Comparison of ENCODE assay signal across 18 cellular contexts in genomic region chr3:4306860-4307259, GRCh38. TPM values are rescaled to one million over a fixed set of nuclear protein-coding genes. Genes with fewer than 3 reads are reported as not detected.
DNase-seq lines count a peak whose midpoint lies in the region; ATAC-seq, FAIRE-seq and TF ChIP-seq lines count a peak whose summit lies in the region.
"Had no signal": no experiment of that assay in that cellular context is flagged by ENCODE, and none has a peak within 500 bp of the region (broad histone marks: within the 10 kb centered on the region; RNA-seq: fewer than 3 reads in every experiment).

No MANE protein-coding gene starts in this region.

- no peak overlapping the region for H3K4me3 ChIP-seq in cardiac muscle cell
- no peak overlapping the region for H3K4me3 ChIP-seq in gastrocnemius medialis
- H3K4me3 ChIP-seq: ovary, PC-9 had no signal

- H3K4me1 ChIP-seq in cardiac muscle cell (ENCODE audit: low read depth) (peaks cover 29% of the 10 kb centered on the region), gastrocnemius medialis (peaks cover 41 to 43% of the 10 kb centered on the region in 2 donors)

- H3K9me3 ChIP-seq in cardiac muscle cell (ENCODE audit: low read depth) = no peaks in the 10 kb centered on the region
- H3K9me3 ChIP-seq in gastrocnemius medialis = no peaks in the 10 kb centered on the region
- H3K9me3 ChIP-seq: Caco-2, ovary had no signal

- in situ Hi-C loops in gastrocnemius medialis (cut with MboI; ENCODE audit: low sequenced_read_pairs in 4 of 4) = no loop called here

- TF ChIP-seq CTCF in cardiac muscle cell (IDR thresholded peaks at IDR 0.05; ENCODE audit: low read depth, low read length) (no peak), gastrocnemius medialis (IDR thresholded peaks at IDR 0.05 in 4 of 5, conservative IDR thresholded peaks at IDR 0.05 in 1 of 5) (no peak)

- TF ChIP-seq POLR2A in gastrocnemius medialis (IDR thresholded peaks at IDR 0.05) = no peak

- H3K27ac ChIP-seq in cardiac muscle cell (peak overlapping the region; percentile 90), gastrocnemius medialis (peak overlapping the region; percentile 54 to 92 (median 74))
- H3K27ac ChIP-seq: PC-9 had no signal

- DNase-seq in cardiac muscle cell (ENCODE audit: low read depth in 1 of 2, low spot score in 1 of 2) (peak in 1 of 2 donors; percentile 76), cardiac septum (ENCODE audit: low spot score) (no peak), iris pigment epithelial cell (ENCODE audit: low read depth) (peak; percentile 61), gastrocnemius medialis (no peak), HT-29 (ENCODE audit: low spot score) (no peak), nucleus accumbens (lab: John Stamatoyannopoulos, UW) (no peak), frontal cortex (ENCODE audit: low spot score in 2 of 2) (no peak), putamen (ENCODE audit: low spot score) (no peak)
- DNase-seq: 8988T; activated CD4-positive, alpha-beta T cell treated with anti-CD3 and anti-CD28 coated beads for 36 hours; Caco-2; erythroblast; islet precursor cell; NCI-H2171 treated with DMSO at 0.1 percent for 48 hours; ovary; PC-9; stimulated activated CD4-positive, alpha-beta T cell treated with anti-CD3 and anti-CD28 coated beads, Interleukin-2, amount 100 ng/mL, for 48 hours; stimulated activated naive CD4-positive, alpha-beta T cell treated with Interleukin-2 at 50 U/mL for 16 hours had no signal

- H3K27me3 ChIP-seq in cardiac muscle cell (no peaks in the 10 kb centered on the region), gastrocnemius medialis (no peaks in the 10 kb centered on the region)
- H3K27me3 ChIP-seq: ovary had no signal

- intact Hi-C loops in cardiac septum (cut with DNase I) (no loop called here), gastrocnemius medialis (cut with DNase I; ENCODE audit: low total_unique reads) (loop anchor here (10.0 kb wide), 1 partner anchor 158 kb away; the partner anchor contains the start of gene SUMF1)

- no peak for FAIRE-seq in frontal cortex (lab: Jason Lieb, UNC)

- H3K36me3 ChIP-seq in cardiac muscle cell (no peaks in the 10 kb centered on the region), gastrocnemius medialis (no peaks in the 10 kb centered on the region)
- H3K36me3 ChIP-seq: ovary had no signal

- no peak for ATAC-seq in gastrocnemius medialis
- ATAC-seq: activated CD4-positive, alpha-beta T cell treated with anti-CD3 and anti-CD28 coated beads for 36 hours had no signal

RNA-seq across cellular contexts. Expression of gene SETMAR, which starts 3.7 kb away (rescaled TPM):
- total RNA-seq in cardiac muscle cell (15.3 and 20.6 TPM in 2 replicates), cardiac septum (15.8 TPM), gastrocnemius medialis (10 to 100 TPM in 1 of 4 donors, 1 to 10 TPM in 3; 3.7 to 10.4 (median 7.6) TPM), frontal cortex (47.7 TPM)
- 17.3 and 17.6 TPM in 2 replicates for polyA plus RNA-seq in cardiac muscle cell
- 5.6 and 8.1 TPM in 2 replicates for total RNA-seq in HT-29 (2014; rRNA removed; shearing (Covaris generic))
